2 cellular contexts compared by ENCODE assay signal in the genomic region with DNA sequence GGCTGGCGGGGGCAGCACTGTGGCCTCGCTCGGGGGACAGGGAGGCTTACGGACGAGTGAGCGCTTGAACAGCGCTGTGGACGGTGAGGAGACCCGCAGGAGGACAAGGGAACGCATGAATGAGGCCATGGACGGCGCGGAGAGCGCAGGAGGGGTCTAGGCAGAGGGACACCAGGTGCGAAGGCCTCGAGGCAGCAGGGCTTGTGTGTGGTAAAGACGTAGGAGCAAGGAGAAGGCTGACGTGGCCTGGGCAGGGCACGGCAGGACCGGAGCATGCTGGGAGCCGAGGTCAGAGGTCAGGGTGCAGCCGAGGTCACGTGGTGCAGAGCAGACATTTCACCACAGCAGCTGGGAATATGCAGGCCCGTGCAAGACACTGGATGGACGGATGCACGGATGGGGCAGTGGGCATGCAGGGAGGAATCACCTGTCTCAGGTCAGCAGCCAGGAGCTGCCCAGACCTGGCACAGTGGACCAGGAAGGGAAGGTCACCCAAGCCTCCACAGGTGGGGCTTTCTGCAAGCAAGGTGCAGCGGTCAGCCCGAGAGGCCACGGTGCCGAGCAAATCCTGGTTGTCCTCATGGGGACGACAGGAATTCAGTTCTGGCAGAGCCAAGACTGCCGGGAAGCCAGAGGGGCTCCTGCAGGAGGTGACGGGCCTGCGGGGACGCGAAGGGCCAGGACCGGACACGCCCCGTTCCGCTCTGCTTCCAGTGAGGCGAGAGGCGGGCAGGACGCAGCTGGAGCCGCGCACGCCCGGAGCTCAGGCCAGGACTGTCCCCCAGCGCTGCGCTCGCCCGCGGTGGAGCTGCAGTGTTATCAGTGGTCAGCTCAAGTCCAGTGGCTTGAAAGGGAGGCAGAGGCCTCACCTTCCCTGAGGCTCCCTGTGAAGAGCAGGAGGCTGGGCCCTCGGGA.
TF ChIP-seq lines count a peak whose summit lies in the region.

No MANE protein-coding gene starts in this region.

TF ChIP-seq in HEK293, 187 proteins besides CTCF, POLR2A, EP300 and RAD21:
- TF ChIP-seq ZNF239 (tag by site-specific recombination; IDR thresholded peaks at IDR 0.05) = no peak
- TF ChIP-seq BCL11B (tag by site-specific recombination; IDR thresholded peaks at IDR 0.05; ENCODE audit: low read depth) = 0 out of 2 replicates have a peak, but pooled peaks have one; percentile 23

TF ChIP-seq in H1, 55 proteins besides CTCF, POLR2A, EP300 and RAD21:
- TF ChIP-seq JUND (IDR thresholded peaks at IDR 0.05; ENCODE audit: low read length) (no peak), CEBPB (IDR thresholded peaks at IDR 0.05; ENCODE audit: low read depth, low read length) (no peak), BACH1 (IDR thresholded peaks at IDR 0.05; ENCODE audit: low read length) (no peak), KDM1A (IDR thresholded peaks at IDR 0.05; ENCODE audit: borderline replicate concordance, low read length) (no peak), EGR1 (IDR thresholded peaks at IDR 0.05; ENCODE audit: borderline replicate concordance, low read depth, low read length) (no peak), KDM4A (IDR thresholded peaks at IDR 0.05; ENCODE audit: low read depth, low read length, severe bottlenecking) (no peak), JUN (IDR thresholded peaks at IDR 0.05; ENCODE audit: low read depth, low read length) (no peak), SIX5 (IDR thresholded peaks at IDR 0.05; ENCODE audit: low read depth, low read length) (no peak), TAF7 (optimal IDR thresholded peaks at IDR 0.05; ENCODE audit: borderline replicate concordance, low read depth, low read length) (no peak), SAP30 (IDR thresholded peaks at IDR 0.05; ENCODE audit: insufficient read depth, insufficient replicate concordance, low read length) (no peak), TBP (IDR thresholded peaks at IDR 0.05; ENCODE audit: low read depth, low read length) (no peak), PHF8 (conservative IDR thresholded peaks at IDR 0.05; ENCODE audit: low read depth, low read length) (no peak), CBX5 (IDR thresholded peaks at IDR 0.05; ENCODE audit: low read depth, low read length) (no peak), KDM5A (IDR thresholded peaks at IDR 0.05; ENCODE audit: low read length) (no peak), EZH2 (IDR thresholded peaks at IDR 0.05; ENCODE audit: low read depth, low read length, severe bottlenecking) (no peak), RXRA (IDR thresholded peaks at IDR 0.05; ENCODE audit: insufficient read depth, low read depth, low read length) (no peak)
- TF ChIP-seq, protein P1, sequence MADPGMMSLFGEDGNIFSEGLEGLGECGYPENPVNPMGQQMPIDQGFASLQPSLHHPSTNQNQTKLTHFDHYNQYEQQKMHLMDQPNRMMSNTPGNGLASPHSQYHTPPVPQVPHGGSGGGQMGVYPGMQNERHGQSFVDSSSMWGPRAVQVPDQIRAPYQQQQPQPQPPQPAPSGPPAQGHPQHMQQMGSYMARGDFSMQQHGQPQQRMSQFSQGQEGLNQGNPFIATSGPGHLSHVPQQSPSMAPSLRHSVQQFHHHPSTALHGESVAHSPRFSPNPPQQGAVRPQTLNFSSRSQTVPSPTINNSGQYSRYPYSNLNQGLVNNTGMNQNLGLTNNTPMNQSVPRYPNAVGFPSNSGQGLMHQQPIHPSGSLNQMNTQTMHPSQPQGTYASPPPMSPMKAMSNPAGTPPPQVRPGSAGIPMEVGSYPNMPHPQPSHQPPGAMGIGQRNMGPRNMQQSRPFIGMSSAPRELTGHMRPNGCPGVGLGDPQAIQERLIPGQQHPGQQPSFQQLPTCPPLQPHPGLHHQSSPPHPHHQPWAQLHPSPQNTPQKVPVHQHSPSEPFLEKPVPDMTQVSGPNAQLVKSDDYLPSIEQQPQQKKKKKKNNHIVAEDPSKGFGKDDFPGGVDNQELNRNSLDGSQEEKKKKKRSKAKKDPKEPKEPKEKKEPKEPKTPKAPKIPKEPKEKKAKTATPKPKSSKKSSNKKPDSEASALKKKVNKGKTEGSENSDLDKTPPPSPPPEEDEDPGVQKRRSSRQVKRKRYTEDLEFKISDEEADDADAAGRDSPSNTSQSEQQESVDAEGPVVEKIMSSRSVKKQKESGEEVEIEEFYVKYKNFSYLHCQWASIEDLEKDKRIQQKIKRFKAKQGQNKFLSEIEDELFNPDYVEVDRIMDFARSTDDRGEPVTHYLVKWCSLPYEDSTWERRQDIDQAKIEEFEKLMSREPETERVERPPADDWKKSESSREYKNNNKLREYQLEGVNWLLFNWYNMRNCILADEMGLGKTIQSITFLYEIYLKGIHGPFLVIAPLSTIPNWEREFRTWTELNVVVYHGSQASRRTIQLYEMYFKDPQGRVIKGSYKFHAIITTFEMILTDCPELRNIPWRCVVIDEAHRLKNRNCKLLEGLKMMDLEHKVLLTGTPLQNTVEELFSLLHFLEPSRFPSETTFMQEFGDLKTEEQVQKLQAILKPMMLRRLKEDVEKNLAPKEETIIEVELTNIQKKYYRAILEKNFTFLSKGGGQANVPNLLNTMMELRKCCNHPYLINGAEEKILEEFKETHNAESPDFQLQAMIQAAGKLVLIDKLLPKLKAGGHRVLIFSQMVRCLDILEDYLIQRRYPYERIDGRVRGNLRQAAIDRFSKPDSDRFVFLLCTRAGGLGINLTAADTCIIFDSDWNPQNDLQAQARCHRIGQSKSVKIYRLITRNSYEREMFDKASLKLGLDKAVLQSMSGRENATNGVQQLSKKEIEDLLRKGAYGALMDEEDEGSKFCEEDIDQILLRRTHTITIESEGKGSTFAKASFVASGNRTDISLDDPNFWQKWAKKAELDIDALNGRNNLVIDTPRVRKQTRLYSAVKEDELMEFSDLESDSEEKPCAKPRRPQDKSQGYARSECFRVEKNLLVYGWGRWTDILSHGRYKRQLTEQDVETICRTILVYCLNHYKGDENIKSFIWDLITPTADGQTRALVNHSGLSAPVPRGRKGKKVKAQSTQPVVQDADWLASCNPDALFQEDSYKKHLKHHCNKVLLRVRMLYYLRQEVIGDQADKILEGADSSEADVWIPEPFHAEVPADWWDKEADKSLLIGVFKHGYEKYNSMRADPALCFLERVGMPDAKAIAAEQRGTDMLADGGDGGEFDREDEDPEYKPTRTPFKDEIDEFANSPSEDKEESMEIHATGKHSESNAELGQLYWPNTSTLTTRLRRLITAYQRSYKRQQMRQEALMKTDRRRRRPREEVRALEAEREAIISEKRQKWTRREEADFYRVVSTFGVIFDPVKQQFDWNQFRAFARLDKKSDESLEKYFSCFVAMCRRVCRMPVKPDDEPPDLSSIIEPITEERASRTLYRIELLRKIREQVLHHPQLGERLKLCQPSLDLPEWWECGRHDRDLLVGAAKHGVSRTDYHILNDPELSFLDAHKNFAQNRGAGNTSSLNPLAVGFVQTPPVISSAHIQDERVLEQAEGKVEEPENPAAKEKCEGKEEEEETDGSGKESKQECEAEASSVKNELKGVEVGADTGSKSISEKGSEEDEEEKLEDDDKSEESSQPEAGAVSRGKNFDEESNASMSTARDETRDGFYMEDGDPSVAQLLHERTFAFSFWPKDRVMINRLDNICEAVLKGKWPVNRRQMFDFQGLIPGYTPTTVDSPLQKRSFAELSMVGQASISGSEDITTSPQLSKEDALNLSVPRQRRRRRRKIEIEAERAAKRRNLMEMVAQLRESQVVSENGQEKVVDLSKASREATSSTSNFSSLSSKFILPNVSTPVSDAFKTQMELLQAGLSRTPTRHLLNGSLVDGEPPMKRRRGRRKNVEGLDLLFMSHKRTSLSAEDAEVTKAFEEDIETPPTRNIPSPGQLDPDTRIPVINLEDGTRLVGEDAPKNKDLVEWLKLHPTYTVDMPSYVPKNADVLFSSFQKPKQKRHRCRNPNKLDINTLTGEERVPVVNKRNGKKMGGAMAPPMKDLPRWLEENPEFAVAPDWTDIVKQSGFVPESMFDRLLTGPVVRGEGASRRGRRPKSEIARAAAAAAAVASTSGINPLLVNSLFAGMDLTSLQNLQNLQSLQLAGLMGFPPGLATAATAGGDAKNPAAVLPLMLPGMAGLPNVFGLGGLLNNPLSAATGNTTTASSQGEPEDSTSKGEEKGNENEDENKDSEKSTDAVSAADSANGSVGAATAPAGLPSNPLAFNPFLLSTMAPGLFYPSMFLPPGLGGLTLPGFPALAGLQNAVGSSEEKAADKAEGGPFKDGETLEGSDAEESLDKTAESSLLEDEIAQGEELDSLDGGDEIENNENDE (IDR thresholded peaks at IDR 0.05; ENCODE audit: insufficient replicate concordance, low read length) = no peak
- TF ChIP-seq, protein P2, sequence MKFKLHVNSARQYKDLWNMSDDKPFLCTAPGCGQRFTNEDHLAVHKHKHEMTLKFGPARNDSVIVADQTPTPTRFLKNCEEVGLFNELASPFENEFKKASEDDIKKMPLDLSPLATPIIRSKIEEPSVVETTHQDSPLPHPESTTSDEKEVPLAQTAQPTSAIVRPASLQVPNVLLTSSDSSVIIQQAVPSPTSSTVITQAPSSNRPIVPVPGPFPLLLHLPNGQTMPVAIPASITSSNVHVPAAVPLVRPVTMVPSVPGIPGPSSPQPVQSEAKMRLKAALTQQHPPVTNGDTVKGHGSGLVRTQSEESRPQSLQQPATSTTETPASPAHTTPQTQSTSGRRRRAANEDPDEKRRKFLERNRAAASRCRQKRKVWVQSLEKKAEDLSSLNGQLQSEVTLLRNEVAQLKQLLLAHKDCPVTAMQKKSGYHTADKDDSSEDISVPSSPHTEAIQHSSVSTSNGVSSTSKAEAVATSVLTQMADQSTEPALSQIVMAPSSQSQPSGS (IDR thresholded peaks at IDR 0.05; ENCODE audit: low read length) = no peak
- TF ChIP-seq, protein P3, sequence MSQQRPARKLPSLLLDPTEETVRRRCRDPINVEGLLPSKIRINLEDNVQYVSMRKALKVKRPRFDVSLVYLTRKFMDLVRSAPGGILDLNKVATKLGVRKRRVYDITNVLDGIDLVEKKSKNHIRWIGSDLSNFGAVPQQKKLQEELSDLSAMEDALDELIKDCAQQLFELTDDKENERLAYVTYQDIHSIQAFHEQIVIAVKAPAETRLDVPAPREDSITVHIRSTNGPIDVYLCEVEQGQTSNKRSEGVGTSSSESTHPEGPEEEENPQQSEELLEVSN (IDR thresholded peaks at IDR 0.05) = no peak
TF ChIP-seq in H1: peak in this region for 0.
